ENCODE assay signal across 37 cellular contexts in the genomic region with DNA sequence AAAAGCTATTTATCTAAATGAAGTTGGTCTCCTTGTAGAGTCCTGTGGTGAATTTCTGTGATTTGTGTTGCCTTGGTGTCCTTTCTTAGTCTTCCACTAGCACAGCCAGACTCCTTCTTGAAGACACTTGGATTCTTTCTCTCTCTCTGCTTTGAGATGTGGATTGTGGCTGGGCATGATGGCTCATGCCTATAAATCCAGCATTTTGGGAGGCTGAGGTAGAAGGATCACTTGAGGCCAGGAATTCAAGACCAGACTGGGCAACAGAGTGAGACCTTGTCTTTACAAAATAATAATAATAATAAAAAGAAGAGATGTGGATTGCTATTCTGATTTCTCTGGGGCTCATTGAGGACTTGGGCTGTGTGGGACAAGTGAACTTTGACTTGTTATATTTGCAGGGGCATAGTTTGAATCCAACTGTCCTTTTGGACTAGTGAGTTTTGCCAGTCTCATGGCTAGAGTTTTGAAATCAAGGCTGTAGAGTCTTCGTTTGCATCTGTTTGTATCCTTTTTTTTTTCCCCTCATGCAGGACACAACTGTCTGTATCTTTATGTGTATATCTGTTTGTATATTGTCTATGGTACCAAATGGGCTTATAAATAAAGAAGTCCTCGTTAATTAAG.
"Had no signal": no experiment of that assay in that cellular context is flagged by ENCODE, and none has a peak within 500 bp of the region (broad histone marks: within the 10 kb centered on the region; RNA-seq: fewer than 3 reads in every experiment).

No MANE protein-coding gene starts in this region.

- H3K9me3 Mint-ChIP-seq: activated CD4-positive, alpha-beta memory T cell treated with anti-CD3 and anti-CD28 coated beads, Interleukin-2, amount 10 ng/mL, durations not matched to agents 7 days and 5 days; activated CD4-positive, alpha-beta T cell treated with anti-CD3 and anti-CD28 coated beads, Interleukin-2, amount 10 ng/mL, durations not matched to agents 7 days and 5 days; activated naive CD4-positive, alpha-beta T cell treated with anti-CD3 and anti-CD28 coated beads, Interleukin-2, amount 10 ng/mL, durations not matched to agents 7 days and 5 days; activated naive CD4-positive, alpha-beta T cell treated with anti-CD3 and anti-CD28 coated beads, Interleukin-2, amount 50 U/mL, for 24 hours; activated naive CD8-positive, alpha-beta T cell treated with anti-CD3 and anti-CD28 coated beads, Interleukin-2, amount 10 ng/mL, durations not matched to agents 7 days and 5 days; activated naive CD8-positive, alpha-beta T cell treated with anti-CD3 and anti-CD28 coated beads, Interleukin-2, amount 50 U/mL, for 24 hours; activated T-cell treated with anti-CD3 and anti-CD28 coated beads, Interleukin-2, amount 50 U/mL, for 24 hours; activated T-helper 2 cell treated with anti-CD3 and anti-CD28 coated beads, Interferon-gamma antibody, Interleukin-2, Interleukin-4, amounts not matched to agents 10 μg/mL and 5 μg/mL and 100 μg/mL, durations not matched to agents 14 hours and 24 hours and 36 hours; brain; central memory CD8-positive, alpha-beta T cell; T-helper 1 cell treated with Interleukin-12 subunit alpha and Interleukin-12 subunit beta and Interleukin-4 antibody, amounts not matched to agents 30 μg/mL and 1 μg/mL, for 36 hours; T-helper 2 cell treated with Interferon-gamma antibody and Interleukin-4, amounts not matched to agents 5 μg/mL and 100 μg/mL, for 36 hours had no signal

- H3K4me3 ChIP-seq: ascending aorta, cardiac muscle cell had no signal

- H3K27me3 ChIP-seq: ascending aorta, cardiac muscle cell had no signal

- DNase-seq: activated CD4-positive, alpha-beta memory T cell treated with anti-CD3 and anti-CD28 coated beads, Interleukin-2, amount 10 ng/mL, durations not matched to agents 7 days and 5 days; activated CD4-positive, alpha-beta T cell treated with anti-CD3 and anti-CD28 coated beads for 1 hour; activated CD4-positive, alpha-beta T cell treated with anti-CD3 and anti-CD28 coated beads for 36 hours; activated CD4-positive, alpha-beta T cell treated with anti-CD3 and anti-CD28 coated beads for 48 hours; activated CD4-positive, alpha-beta T cell treated with anti-CD3 and anti-CD28 coated beads, Interleukin-2, amount 10 ng/mL, durations not matched to agents 7 days and 5 days; activated CD4-positive, alpha-beta T cell treated with anti-CD3 and anti-CD28 coated beads, Interleukin-2, amount 50 U/mL, for 48 hours; activated CD4-positive, CD25-positive, alpha-beta regulatory T cell; activated CD8-positive, alpha-beta memory T cell treated with anti-CD3 and anti-CD28 coated beads for 24 hours; activated CD8-positive, alpha-beta memory T cell treated with anti-CD3 and anti-CD28 coated beads, Interleukin-2, amount 10 ng/mL, durations not matched to agents 7 days and 5 days; activated CD8-positive, alpha-beta memory T cell treated with anti-CD3 and anti-CD28 coated beads, Interleukin-2, amount 50 U/mL, for 48 hours; activated CD8-positive, alpha-beta T cell treated with anti-CD3 and anti-CD28 coated beads, Interleukin-2, amount 10 ng/mL, durations not matched to agents 7 days and 5 days; activated effector memory CD4-positive, alpha-beta T cell treated with Interleukin-2 at 50 U/mL for 16 hours; activated gamma-delta T cell; activated naive CD4-positive, alpha-beta T cell treated with anti-CD3 and anti-CD28 coated beads, Interleukin-2, amount 10 ng/mL, durations not matched to agents 7 days and 5 days; activated naive CD4-positive, alpha-beta T cell treated with Interleukin-2 at 50 U/mL for 16 hours; activated naive CD8-positive, alpha-beta T cell treated with anti-CD3 and anti-CD28 coated beads, Interleukin-2, amount 10 ng/mL, durations not matched to agents 7 days and 5 days; activated naive CD8-positive, alpha-beta T cell treated with anti-CD3 and anti-CD28 coated beads, Interleukin-2, amount 50 U/mL, for 24 hours; activated T-cell treated with anti-CD3 and anti-CD28 coated beads, Interleukin-2, amount 50 U/mL, for 24 hours; activated T-cell treated with anti-CD3 and anti-CD28 coated beads, Interleukin-2, amount 50 U/mL, for 48 hours; amygdala; anterior cingulate cortex; T-helper 1 cell; T-helper 2 cell; T-helper 9 cell had no signal

- H3K27ac ChIP-seq: ascending aorta, cardiac muscle cell, VCaP had no signal

- ATAC-seq: activated CD4-positive, alpha-beta T cell treated with anti-CD3 and anti-CD28 coated beads for 36 hours; activated CD4-positive, CD25-positive, alpha-beta regulatory T cell treated with anti-CD3 and anti-CD28 coated beads, Interleukin-2, amount 50 U/mL, for 24 hours; activated CD8-positive, alpha-beta memory T cell treated with anti-CD3 and anti-CD28 coated beads, Interleukin-2, amount 10 ng/mL, durations not matched to agents 7 days and 5 days; activated CD8-positive, alpha-beta T cell treated with anti-CD3 and anti-CD28 coated beads, Interleukin-2, amount 10 ng/mL, durations not matched to agents 7 days and 5 days; activated naive CD8-positive, alpha-beta T cell treated with anti-CD3 and anti-CD28 coated beads, Interleukin-2, amount 50 U/mL, for 24 hours had no signal

- H3K36me3 Mint-ChIP-seq: activated CD8-positive, alpha-beta memory T cell treated with anti-CD3 and anti-CD28 coated beads, Interleukin-2, amount 10 ng/mL, durations not matched to agents 7 days and 5 days; activated naive CD4-positive, alpha-beta T cell treated with anti-CD3 and anti-CD28 coated beads, Interleukin-2, amount 50 U/mL, for 24 hours; activated naive CD8-positive, alpha-beta T cell; activated naive CD8-positive, alpha-beta T cell treated with anti-CD3 and anti-CD28 coated beads, Interleukin-2, amount 10 ng/mL, durations not matched to agents 7 days and 5 days had no signal

- H3K27ac Mint-ChIP-seq: activated CD4-positive, alpha-beta memory T cell treated with anti-CD3 and anti-CD28 coated beads, Interleukin-2, amount 10 ng/mL, durations not matched to agents 7 days and 5 days; activated CD4-positive, alpha-beta T cell treated with anti-CD3 and anti-CD28 coated beads for 36 hours; activated CD4-positive, alpha-beta T cell treated with anti-CD3 and anti-CD28 coated beads, Interleukin-2, amount 10 ng/mL, durations not matched to agents 7 days and 5 days; activated CD8-positive, alpha-beta memory T cell treated with anti-CD3 and anti-CD28 coated beads, Interleukin-2, amount 10 ng/mL, durations not matched to agents 7 days and 5 days; activated CD8-positive, alpha-beta T cell treated with anti-CD3 and anti-CD28 coated beads, Interleukin-2, amount 10 ng/mL, durations not matched to agents 7 days and 5 days; activated naive CD4-positive, alpha-beta T cell treated with anti-CD3 and anti-CD28 coated beads, Interleukin-2, amount 10 ng/mL, durations not matched to agents 7 days and 5 days; activated naive CD4-positive, alpha-beta T cell treated with anti-CD3 and anti-CD28 coated beads, Interleukin-2, amount 50 U/mL, for 24 hours; activated naive CD8-positive, alpha-beta T cell; activated naive CD8-positive, alpha-beta T cell treated with anti-CD3 and anti-CD28 coated beads, Interleukin-2, amount 10 ng/mL, durations not matched to agents 7 days and 5 days; activated naive CD8-positive, alpha-beta T cell treated with anti-CD3 and anti-CD28 coated beads, Interleukin-2, amount 50 U/mL, for 24 hours; activated T-cell treated with anti-CD3 and anti-CD28 coated beads, Interleukin-2, amount 50 U/mL, for 24 hours; activated T-helper 2 cell treated with anti-CD3 and anti-CD28 coated beads, Interferon-gamma antibody, Interleukin-2, Interleukin-4, amounts not matched to agents 10 μg/mL and 5 μg/mL and 100 μg/mL, durations not matched to agents 14 hours and 24 hours and 36 hours; brain; T-helper 1 cell treated with Interleukin-12 subunit alpha and Interleukin-12 subunit beta and Interleukin-4 antibody, amounts not matched to agents 30 μg/mL and 1 μg/mL, for 36 hours; T-helper 2 cell treated with Interferon-gamma antibody and Interleukin-4, amounts not matched to agents 5 μg/mL and 100 μg/mL, for 36 hours had no signal

- FAIRE-seq: bronchial epithelial cell, TTC549 had no signal

- H3K27me3 Mint-ChIP-seq: activated CD4-positive, alpha-beta memory T cell treated with anti-CD3 and anti-CD28 coated beads, Interleukin-2, amount 10 ng/mL, durations not matched to agents 7 days and 5 days; activated CD4-positive, alpha-beta T cell treated with anti-CD3 and anti-CD28 coated beads for 36 hours; activated CD4-positive, alpha-beta T cell treated with anti-CD3 and anti-CD28 coated beads, Interleukin-2, amount 10 ng/mL, durations not matched to agents 7 days and 5 days; activated naive CD4-positive, alpha-beta T cell treated with anti-CD3 and anti-CD28 coated beads, Interleukin-2, amount 50 U/mL, for 24 hours; activated naive CD8-positive, alpha-beta T cell; activated naive CD8-positive, alpha-beta T cell treated with anti-CD3 and anti-CD28 coated beads, Interleukin-2, amount 10 ng/mL, durations not matched to agents 7 days and 5 days; activated naive CD8-positive, alpha-beta T cell treated with anti-CD3 and anti-CD28 coated beads, Interleukin-2, amount 50 U/mL, for 24 hours; activated T-cell treated with anti-CD3 and anti-CD28 coated beads, Interleukin-2, amount 50 U/mL, for 24 hours; brain; central memory CD8-positive, alpha-beta T cell had no signal

- H3K4me3 Mint-ChIP-seq: activated CD4-positive, alpha-beta memory T cell treated with anti-CD3 and anti-CD28 coated beads, Interleukin-2, amount 10 ng/mL, durations not matched to agents 7 days and 5 days; activated CD4-positive, alpha-beta T cell treated with anti-CD3 and anti-CD28 coated beads for 36 hours; activated CD4-positive, alpha-beta T cell treated with anti-CD3 and anti-CD28 coated beads, Interleukin-2, amount 10 ng/mL, durations not matched to agents 7 days and 5 days; activated CD8-positive, alpha-beta memory T cell treated with anti-CD3 and anti-CD28 coated beads, Interleukin-2, amount 10 ng/mL, durations not matched to agents 7 days and 5 days; activated CD8-positive, alpha-beta T cell treated with anti-CD3 and anti-CD28 coated beads, Interleukin-2, amount 10 ng/mL, durations not matched to agents 7 days and 5 days; activated naive CD4-positive, alpha-beta T cell treated with anti-CD3 and anti-CD28 coated beads, Interleukin-2, amount 10 ng/mL, durations not matched to agents 7 days and 5 days; activated naive CD4-positive, alpha-beta T cell treated with anti-CD3 and anti-CD28 coated beads, Interleukin-2, amount 50 U/mL, for 24 hours; activated naive CD8-positive, alpha-beta T cell; activated naive CD8-positive, alpha-beta T cell treated with anti-CD3 and anti-CD28 coated beads, Interleukin-2, amount 10 ng/mL, durations not matched to agents 7 days and 5 days; activated naive CD8-positive, alpha-beta T cell treated with anti-CD3 and anti-CD28 coated beads, Interleukin-2, amount 50 U/mL, for 24 hours; activated T-cell treated with anti-CD3 and anti-CD28 coated beads, Interleukin-2, amount 50 U/mL, for 24 hours; brain; central memory CD8-positive, alpha-beta T cell; T-helper 1 cell treated with Interleukin-12 subunit alpha and Interleukin-12 subunit beta and Interleukin-4 antibody, amounts not matched to agents 30 μg/mL and 1 μg/mL, for 36 hours; T-helper 2 cell treated with Interferon-gamma antibody and Interleukin-4, amounts not matched to agents 5 μg/mL and 100 μg/mL, for 36 hours had no signal

- H3K4me1 ChIP-seq: ascending aorta had no signal

- H3K9me3 ChIP-seq: ascending aorta had no signal

- H3K4me1 Mint-ChIP-seq: activated CD4-positive, alpha-beta T cell treated with anti-CD3 and anti-CD28 coated beads for 36 hours; activated CD4-positive, alpha-beta T cell treated with anti-CD3 and anti-CD28 coated beads, Interleukin-2, amount 10 ng/mL, durations not matched to agents 7 days and 5 days; activated CD8-positive, alpha-beta memory T cell treated with anti-CD3 and anti-CD28 coated beads, Interleukin-2, amount 10 ng/mL, durations not matched to agents 7 days and 5 days; activated naive CD4-positive, alpha-beta T cell treated with anti-CD3 and anti-CD28 coated beads, Interleukin-2, amount 10 ng/mL, durations not matched to agents 7 days and 5 days; activated naive CD4-positive, alpha-beta T cell treated with anti-CD3 and anti-CD28 coated beads, Interleukin-2, amount 50 U/mL, for 24 hours; brain; central memory CD8-positive, alpha-beta T cell had no signal

- H3K36me3 ChIP-seq: ascending aorta, cardiac muscle cell had no signal
